ENCODE assay signal across 28 cellular contexts in genomic region chr10:55858730-55859129, GRCh38.
"Had no signal": no experiment of that assay in that cellular context is flagged by ENCODE, and none has a peak within 500 bp of the region (broad histone marks: within the 10 kb centered on the region; RNA-seq: fewer than 3 reads in every experiment).

No MANE protein-coding gene starts in this region.

- H3K4me3 ChIP-seq: adrenal gland, body of pancreas, breast epithelium had no signal

- DNase-seq: activated B cell treated with CpG ODN at 0.5 μM for 24 hours; activated CD4-positive, alpha-beta memory T cell treated with anti-CD3 and anti-CD28 coated beads for 36 hours; activated CD4-positive, alpha-beta T cell treated with anti-CD3 and anti-CD28 coated beads for 4 hours; activated CD4-positive, alpha-beta T cell treated with anti-CD3 and anti-CD28 coated beads, Interleukin-2, amount 10 ng/mL, durations not matched to agents 24 days and 14 days; activated CD4-positive, alpha-beta T cell treated with anti-CD3 and anti-CD28 coated beads, Interleukin-2, amount 50 U/mL, for 1 hour; activated CD4-positive, alpha-beta T cell treated with anti-CD3 and anti-CD28 coated beads, Interleukin-2, amount 50 U/mL, for 4 hours; activated CD4-positive, CD25-positive, alpha-beta regulatory T cell treated with anti-CD3 and anti-CD28 coated beads, Interleukin-2, amount 50 U/mL, for 72 hours; activated CD8-positive, alpha-beta memory T cell treated with anti-CD3 and anti-CD28 coated beads, Interleukin-2, amount 50 U/mL, for 4 hours; activated CD8-positive, alpha-beta T cell treated with anti-CD3 and anti-CD28 coated beads for 36 hours; activated effector memory CD4-positive, alpha-beta T cell treated with anti-CD3 and anti-CD28 coated beads, Interleukin-2, amount 50 U/mL, for 16 hours; activated gamma-delta T cell treated with Interleukin-2 at 50 U/mL for 16 hours; activated naive CD4-positive, alpha-beta T cell; activated naive CD4-positive, alpha-beta T cell treated with anti-CD3 and anti-CD28 coated beads for 36 hours; activated naive CD4-positive, alpha-beta T cell treated with anti-CD3 and anti-CD28 coated beads, Interleukin-2, amount 50 U/mL, for 16 hours; activated naive CD8-positive, alpha-beta T cell treated with anti-CD3 and anti-CD28 coated beads for 36 hours; activated T-cell treated with anti-CD3 and anti-CD28 coated beads for 4 hours; activated T-cell treated with anti-CD3 and anti-CD28 coated beads, Interleukin-2, amount 50 U/mL, for 1 hour; activated T-cell treated with anti-CD3 and anti-CD28 coated beads, Interleukin-2, amount 50 U/mL, for 4 hours; activated T-cell treated with anti-CD3 and anti-CD28 coated beads, Interleukin-2, amount 50 U/mL, for 72 hours; adrenal gland; amniotic stem cell; aorta; body of pancreas; brain microvascular endothelial cell; central memory CD4-positive, alpha-beta T cell; T-helper 2 cell; T-helper 9 cell had no signal
